1 cellular context compared by ENCODE assay signal in the genomic region with DNA sequence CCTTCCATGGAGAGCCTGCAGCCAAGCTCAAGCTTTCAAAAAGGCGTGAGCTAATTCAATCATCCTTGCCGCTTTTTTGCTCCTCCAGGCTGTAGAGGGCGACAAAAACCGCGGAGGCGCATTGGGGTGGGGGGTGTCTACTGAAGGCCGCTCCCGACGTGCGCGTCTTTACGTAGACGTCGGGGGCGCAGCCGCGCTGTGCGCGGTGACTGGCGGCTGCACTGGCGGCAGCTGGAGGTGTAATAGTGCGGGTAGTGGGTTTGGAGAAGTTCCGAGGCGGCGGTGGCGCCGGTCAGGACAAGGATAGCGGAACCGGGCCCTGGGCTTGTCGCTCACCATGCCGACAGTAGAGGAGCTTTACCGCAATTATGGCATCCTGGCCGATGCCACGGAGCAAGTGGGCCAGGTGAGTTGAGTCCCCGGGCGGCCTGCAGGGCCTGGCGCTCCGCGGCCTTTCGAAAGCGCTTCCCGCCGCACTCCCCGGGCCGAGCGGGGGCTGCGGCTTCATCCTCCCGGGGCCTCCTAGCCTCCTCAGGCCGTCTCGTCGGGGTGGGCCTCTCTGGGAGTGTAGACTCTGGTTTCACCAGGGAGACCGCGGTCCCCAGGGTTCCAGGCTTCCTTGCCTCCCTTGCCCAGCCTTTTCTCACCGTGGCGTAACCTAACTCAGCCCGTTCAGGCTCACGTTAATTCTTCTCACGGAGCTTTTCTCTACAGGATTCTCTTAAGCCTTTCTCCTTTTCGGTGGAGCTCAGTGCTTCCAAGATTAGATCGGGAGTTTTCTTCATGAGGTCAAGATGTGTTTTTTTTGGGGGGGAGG.
TF ChIP-seq lines count a peak whose summit lies in the region.

A gene (plus strand): TSS at position 206 of the 817 bp plus-strand sequence. CDS start 132 bp downstream, at position 338.

TF ChIP-seq in HepG2, 621 proteins besides CTCF, POLR2A, EP300 and RAD21 (continued from another document and continues in another):
- TF ChIP-seq REPIN1 (CRISPR knock-in tag; IDR thresholded peaks at IDR 0.05; ENCODE audit: borderline replicate concordance, low read depth): peak; percentile 99
- TF ChIP-seq, protein P1, sequence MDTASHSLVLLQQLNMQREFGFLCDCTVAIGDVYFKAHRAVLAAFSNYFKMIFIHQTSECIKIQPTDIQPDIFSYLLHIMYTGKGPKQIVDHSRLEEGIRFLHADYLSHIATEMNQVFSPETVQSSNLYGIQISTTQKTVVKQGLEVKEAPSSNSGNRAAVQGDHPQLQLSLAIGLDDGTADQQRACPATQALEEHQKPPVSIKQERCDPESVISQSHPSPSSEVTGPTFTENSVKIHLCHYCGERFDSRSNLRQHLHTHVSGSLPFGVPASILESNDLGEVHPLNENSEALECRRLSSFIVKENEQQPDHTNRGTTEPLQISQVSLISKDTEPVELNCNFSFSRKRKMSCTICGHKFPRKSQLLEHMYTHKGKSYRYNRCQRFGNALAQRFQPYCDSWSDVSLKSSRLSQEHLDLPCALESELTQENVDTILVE (CRISPR knock-in tag; IDR thresholded peaks at IDR 0.05): peak; percentile 57
- TF ChIP-seq GATAD2A (CRISPR knock-in tag; IDR thresholded peaks at IDR 0.05): peak; percentile 73
- no peak for TF ChIP-seq ZSCAN9 (CRISPR knock-in tag; IDR thresholded peaks at IDR 0.05; ENCODE audit: borderline replicate concordance)
- TF ChIP-seq, protein P2, sequence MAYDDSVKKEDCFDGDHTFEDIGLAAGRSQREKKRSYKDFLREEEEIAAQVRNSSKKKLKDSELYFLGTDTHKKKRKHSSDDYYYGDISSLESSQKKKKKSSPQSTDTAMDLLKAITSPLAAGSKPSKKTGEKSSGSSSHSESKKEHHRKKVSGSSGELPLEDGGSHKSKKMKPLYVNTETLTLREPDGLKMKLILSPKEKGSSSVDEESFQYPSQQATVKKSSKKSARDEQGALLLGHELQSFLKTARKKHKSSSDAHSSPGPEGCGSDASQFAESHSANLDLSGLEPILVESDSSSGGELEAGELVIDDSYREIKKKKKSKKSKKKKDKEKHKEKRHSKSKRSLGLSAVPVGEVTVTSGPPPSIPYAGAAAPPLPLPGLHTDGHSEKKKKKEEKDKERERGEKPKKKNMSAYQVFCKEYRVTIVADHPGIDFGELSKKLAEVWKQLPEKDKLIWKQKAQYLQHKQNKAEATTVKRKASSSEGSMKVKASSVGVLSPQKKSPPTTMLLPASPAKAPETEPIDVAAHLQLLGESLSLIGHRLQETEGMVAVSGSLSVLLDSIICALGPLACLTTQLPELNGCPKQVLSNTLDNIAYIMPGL (CRISPR knock-in tag; IDR thresholded peaks at IDR 0.05; ENCODE audit: borderline replicate concordance in 1 of 2, low read depth in 1 of 2): peak; percentile 93 to 98
- no peak for TF ChIP-seq ZNF816 (CRISPR knock-in tag; IDR thresholded peaks at IDR 0.05; ENCODE audit: borderline replicate concordance)
- no peak for TF ChIP-seq ZNF850 (CRISPR knock-in tag; conservative IDR thresholded peaks at IDR 0.05)
- no peak for TF ChIP-seq MATR3 (CRISPR knock-in tag; IDR thresholded peaks at IDR 0.05)
- TF ChIP-seq ZNF326 (CRISPR knock-in tag; IDR thresholded peaks at IDR 0.05; ENCODE audit: borderline replicate concordance): no peak
- TF ChIP-seq ZNF605 (CRISPR knock-in tag; IDR thresholded peaks at IDR 0.05): peak; percentile 95
- TF ChIP-seq, protein P3, sequence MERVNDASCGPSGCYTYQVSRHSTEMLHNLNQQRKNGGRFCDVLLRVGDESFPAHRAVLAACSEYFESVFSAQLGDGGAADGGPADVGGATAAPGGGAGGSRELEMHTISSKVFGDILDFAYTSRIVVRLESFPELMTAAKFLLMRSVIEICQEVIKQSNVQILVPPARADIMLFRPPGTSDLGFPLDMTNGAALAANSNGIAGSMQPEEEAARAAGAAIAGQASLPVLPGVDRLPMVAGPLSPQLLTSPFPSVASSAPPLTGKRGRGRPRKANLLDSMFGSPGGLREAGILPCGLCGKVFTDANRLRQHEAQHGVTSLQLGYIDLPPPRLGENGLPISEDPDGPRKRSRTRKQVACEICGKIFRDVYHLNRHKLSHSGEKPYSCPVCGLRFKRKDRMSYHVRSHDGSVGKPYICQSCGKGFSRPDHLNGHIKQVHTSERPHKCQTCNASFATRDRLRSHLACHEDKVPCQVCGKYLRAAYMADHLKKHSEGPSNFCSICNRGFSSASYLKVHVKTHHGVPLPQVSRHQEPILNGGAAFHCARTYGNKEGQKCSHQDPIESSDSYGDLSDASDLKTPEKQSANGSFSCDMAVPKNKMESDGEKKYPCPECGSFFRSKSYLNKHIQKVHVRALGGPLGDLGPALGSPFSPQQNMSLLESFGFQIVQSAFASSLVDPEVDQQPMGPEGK (CRISPR knock-in tag; IDR thresholded peaks at IDR 0.05): peak; percentile 90
- TF ChIP-seq ZNF761 (CRISPR knock-in tag; conservative IDR thresholded peaks at IDR 0.05): 0 out of 2 replicates have a peak, but pooled peaks have one; percentile 42
- peak; percentile 71 for TF ChIP-seq ZBTB38 (CRISPR knock-in tag; IDR thresholded peaks at IDR 0.05)
- TF ChIP-seq NR1H2 (CRISPR knock-in tag; IDR thresholded peaks at IDR 0.05; ENCODE audit: borderline replicate concordance, low read depth): no peak
- peak; percentile 29; the same call in 1 of the 2 replicates for TF ChIP-seq NFE2L1 (CRISPR knock-in tag; IDR thresholded peaks at IDR 0.05; ENCODE audit: borderline replicate concordance)
- TF ChIP-seq, protein P4, sequence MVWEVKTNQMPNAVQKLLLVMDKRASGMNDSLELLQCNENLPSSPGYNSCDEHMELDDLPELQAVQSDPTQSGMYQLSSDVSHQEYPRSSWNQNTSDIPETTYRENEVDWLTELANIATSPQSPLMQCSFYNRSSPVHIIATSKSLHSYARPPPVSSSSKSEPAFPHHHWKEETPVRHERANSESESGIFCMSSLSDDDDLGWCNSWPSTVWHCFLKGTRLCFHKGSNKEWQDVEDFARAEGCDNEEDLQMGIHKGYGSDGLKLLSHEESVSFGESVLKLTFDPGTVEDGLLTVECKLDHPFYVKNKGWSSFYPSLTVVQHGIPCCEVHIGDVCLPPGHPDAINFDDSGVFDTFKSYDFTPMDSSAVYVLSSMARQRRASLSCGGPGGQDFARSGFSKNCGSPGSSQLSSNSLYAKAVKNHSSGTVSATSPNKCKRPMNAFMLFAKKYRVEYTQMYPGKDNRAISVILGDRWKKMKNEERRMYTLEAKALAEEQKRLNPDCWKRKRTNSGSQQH (CRISPR knock-in tag; IDR thresholded peaks at IDR 0.05; ENCODE audit: low read depth): 0 out of 2 replicates have a peak, but pooled peaks have one; percentile 41
- TF ChIP-seq, protein P5, sequence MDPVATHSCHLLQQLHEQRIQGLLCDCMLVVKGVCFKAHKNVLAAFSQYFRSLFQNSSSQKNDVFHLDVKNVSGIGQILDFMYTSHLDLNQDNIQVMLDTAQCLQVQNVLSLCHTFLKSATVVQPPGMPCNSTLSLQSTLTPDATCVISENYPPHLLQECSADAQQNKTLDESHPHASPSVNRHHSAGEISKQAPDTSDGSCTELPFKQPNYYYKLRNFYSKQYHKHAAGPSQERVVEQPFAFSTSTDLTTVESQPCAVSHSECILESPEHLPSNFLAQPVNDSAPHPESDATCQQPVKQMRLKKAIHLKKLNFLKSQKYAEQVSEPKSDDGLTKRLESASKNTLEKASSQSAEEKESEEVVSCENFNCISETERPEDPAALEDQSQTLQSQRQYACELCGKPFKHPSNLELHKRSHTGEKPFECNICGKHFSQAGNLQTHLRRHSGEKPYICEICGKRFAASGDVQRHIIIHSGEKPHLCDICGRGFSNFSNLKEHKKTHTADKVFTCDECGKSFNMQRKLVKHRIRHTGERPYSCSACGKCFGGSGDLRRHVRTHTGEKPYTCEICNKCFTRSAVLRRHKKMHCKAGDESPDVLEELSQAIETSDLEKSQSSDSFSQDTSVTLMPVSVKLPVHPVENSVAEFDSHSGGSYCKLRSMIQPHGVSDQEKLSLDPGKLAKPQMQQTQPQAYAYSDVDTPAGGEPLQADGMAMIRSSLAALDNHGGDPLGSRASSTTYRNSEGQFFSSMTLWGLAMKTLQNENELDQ (CRISPR knock-in tag; IDR thresholded peaks at IDR 0.05; ENCODE audit: borderline replicate concordance): no peak; the same call in 1 of the 2 replicates
- no peak for TF ChIP-seq ELF4 (CRISPR knock-in tag; IDR thresholded peaks at IDR 0.05; ENCODE audit: borderline replicate concordance)
- TF ChIP-seq U2AF2 (IDR thresholded peaks at IDR 0.05; ENCODE audit: low read depth, low read length): no peak
- no peak for TF ChIP-seq STAT5B (CRISPR knock-in tag; IDR thresholded peaks at IDR 0.05)
- TF ChIP-seq KDM3A (CRISPR knock-in tag; IDR thresholded peaks at IDR 0.05; ENCODE audit: low read depth): peak; percentile 80; the same call in 1 of the 2 replicates
- no peak for TF ChIP-seq PAWR (CRISPR knock-in tag; IDR thresholded peaks at IDR 0.05; ENCODE audit: borderline replicate concordance)
- TF ChIP-seq, protein P6, sequence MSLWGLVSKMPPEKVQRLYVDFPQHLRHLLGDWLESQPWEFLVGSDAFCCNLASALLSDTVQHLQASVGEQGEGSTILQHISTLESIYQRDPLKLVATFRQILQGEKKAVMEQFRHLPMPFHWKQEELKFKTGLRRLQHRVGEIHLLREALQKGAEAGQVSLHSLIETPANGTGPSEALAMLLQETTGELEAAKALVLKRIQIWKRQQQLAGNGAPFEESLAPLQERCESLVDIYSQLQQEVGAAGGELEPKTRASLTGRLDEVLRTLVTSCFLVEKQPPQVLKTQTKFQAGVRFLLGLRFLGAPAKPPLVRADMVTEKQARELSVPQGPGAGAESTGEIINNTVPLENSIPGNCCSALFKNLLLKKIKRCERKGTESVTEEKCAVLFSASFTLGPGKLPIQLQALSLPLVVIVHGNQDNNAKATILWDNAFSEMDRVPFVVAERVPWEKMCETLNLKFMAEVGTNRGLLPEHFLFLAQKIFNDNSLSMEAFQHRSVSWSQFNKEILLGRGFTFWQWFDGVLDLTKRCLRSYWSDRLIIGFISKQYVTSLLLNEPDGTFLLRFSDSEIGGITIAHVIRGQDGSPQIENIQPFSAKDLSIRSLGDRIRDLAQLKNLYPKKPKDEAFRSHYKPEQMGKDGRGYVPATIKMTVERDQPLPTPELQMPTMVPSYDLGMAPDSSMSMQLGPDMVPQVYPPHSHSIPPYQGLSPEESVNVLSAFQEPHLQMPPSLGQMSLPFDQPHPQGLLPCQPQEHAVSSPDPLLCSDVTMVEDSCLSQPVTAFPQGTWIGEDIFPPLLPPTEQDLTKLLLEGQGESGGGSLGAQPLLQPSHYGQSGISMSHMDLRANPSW (CRISPR knock-in tag; IDR thresholded peaks at IDR 0.05; ENCODE audit: borderline replicate concordance): no peak
- TF ChIP-seq SMAD9 (CRISPR knock-in tag; IDR thresholded peaks at IDR 0.05): no peak
- TF ChIP-seq KMT2B (CRISPR knock-in tag; IDR thresholded peaks at IDR 0.05): peak; percentile 96
- TF ChIP-seq JUND (CRISPR knock-in tag; IDR thresholded peaks at IDR 0.05): no peak; the same call in 1 of the 2 replicates
- no peak for TF ChIP-seq ZFP1 (CRISPR knock-in tag; IDR thresholded peaks at IDR 0.05)
- TF ChIP-seq, protein P7, sequence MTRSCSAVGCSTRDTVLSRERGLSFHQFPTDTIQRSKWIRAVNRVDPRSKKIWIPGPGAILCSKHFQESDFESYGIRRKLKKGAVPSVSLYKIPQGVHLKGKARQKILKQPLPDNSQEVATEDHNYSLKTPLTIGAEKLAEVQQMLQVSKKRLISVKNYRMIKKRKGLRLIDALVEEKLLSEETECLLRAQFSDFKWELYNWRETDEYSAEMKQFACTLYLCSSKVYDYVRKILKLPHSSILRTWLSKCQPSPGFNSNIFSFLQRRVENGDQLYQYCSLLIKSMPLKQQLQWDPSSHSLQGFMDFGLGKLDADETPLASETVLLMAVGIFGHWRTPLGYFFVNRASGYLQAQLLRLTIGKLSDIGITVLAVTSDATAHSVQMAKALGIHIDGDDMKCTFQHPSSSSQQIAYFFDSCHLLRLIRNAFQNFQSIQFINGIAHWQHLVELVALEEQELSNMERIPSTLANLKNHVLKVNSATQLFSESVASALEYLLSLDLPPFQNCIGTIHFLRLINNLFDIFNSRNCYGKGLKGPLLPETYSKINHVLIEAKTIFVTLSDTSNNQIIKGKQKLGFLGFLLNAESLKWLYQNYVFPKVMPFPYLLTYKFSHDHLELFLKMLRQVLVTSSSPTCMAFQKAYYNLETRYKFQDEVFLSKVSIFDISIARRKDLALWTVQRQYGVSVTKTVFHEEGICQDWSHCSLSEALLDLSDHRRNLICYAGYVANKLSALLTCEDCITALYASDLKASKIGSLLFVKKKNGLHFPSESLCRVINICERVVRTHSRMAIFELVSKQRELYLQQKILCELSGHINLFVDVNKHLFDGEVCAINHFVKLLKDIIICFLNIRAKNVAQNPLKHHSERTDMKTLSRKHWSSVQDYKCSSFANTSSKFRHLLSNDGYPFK (CRISPR knock-in tag; IDR thresholded peaks at IDR 0.05; ENCODE audit: borderline replicate concordance): peak; percentile 72; the same call in 1 of the 2 replicates
- no peak for TF ChIP-seq NFIC (IDR thresholded peaks at IDR 0.05; ENCODE audit: low read length)
- TF ChIP-seq, protein P8, sequence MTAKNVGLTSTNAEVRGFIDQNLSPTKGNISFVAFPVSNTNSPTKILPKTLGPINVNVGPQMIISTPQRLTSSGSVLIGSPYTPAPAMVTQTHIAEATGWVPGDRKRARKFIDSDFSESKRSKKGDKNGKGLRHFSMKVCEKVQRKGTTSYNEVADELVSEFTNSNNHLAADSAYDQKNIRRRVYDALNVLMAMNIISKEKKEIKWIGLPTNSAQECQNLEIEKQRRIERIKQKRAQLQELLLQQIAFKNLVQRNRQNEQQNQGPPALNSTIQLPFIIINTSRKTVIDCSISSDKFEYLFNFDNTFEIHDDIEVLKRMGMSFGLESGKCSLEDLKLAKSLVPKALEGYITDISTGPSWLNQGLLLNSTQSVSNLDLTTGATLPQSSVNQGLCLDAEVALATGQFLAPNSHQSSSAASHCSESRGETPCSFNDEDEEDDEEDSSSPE (CRISPR knock-in tag; IDR thresholded peaks at IDR 0.05): peak; percentile 82
- TF ChIP-seq ZNF232 (CRISPR knock-in tag; IDR thresholded peaks at IDR 0.05; ENCODE audit: borderline replicate concordance): peak; percentile 84; the same call in 1 of the 2 replicates
- TF ChIP-seq SCMH1 (CRISPR knock-in tag; IDR thresholded peaks at IDR 0.05; ENCODE audit: borderline replicate concordance): no peak
- TF ChIP-seq, protein P9, sequence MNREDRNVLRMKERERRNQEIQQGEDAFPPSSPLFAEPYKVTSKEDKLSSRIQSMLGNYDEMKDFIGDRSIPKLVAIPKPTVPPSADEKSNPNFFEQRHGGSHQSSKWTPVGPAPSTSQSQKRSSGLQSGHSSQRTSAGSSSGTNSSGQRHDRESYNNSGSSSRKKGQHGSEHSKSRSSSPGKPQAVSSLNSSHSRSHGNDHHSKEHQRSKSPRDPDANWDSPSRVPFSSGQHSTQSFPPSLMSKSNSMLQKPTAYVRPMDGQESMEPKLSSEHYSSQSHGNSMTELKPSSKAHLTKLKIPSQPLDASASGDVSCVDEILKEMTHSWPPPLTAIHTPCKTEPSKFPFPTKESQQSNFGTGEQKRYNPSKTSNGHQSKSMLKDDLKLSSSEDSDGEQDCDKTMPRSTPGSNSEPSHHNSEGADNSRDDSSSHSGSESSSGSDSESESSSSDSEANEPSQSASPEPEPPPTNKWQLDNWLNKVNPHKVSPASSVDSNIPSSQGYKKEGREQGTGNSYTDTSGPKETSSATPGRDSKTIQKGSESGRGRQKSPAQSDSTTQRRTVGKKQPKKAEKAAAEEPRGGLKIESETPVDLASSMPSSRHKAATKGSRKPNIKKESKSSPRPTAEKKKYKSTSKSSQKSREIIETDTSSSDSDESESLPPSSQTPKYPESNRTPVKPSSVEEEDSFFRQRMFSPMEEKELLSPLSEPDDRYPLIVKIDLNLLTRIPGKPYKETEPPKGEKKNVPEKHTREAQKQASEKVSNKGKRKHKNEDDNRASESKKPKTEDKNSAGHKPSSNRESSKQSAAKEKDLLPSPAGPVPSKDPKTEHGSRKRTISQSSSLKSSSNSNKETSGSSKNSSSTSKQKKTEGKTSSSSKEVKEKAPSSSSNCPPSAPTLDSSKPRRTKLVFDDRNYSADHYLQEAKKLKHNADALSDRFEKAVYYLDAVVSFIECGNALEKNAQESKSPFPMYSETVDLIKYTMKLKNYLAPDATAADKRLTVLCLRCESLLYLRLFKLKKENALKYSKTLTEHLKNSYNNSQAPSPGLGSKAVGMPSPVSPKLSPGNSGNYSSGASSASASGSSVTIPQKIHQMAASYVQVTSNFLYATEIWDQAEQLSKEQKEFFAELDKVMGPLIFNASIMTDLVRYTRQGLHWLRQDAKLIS (CRISPR knock-in tag; IDR thresholded peaks at IDR 0.05): peak; percentile 51; the same call in 1 of the 2 replicates
